Comparison of ENCODE assay signal across 8 cellular contexts in genomic region chr9:72443855-72444254, GRCh38.
DNase-seq lines count a peak whose midpoint lies in the region; ATAC-seq, FAIRE-seq and TF ChIP-seq lines count a peak whose summit lies in the region.

No MANE protein-coding gene starts in this region.

- no peaks in the 10 kb centered on the region for H3F3A ChIP-seq in MM.1S (ENCODE audit: insufficient read depth, low read length)

- H2AFZ ChIP-seq in endothelial cell of umbilical vein (ENCODE audit: low read depth, low read length) (no peak overlapping the region), MM.1S (ENCODE audit: low read length) (no peak overlapping the region)

- dilution Hi-C loops in endothelial cell of umbilical vein (cut with MboI; ENCODE audit: extremely low pct_ligation_motif_present, low sequenced_read_pairs), result no loop called here

- H3K9ac ChIP-seq in endothelial cell of umbilical vein (replicated peaks; ENCODE audit: extremely low read depth, insufficient read depth, low read length) (no peak overlapping the region), MM.1S (ENCODE audit: low read length) (no peak overlapping the region)

- ATAC-seq in heart left ventricle, result peak in 3 of 4 donors; percentile 53 to 65 (median 61)
- peak; percentile 87 for ATAC-seq in HG02759 (IDR thresholded peaks at IDR 0.05; ENCODE audit: unreplicated experiment)

- WGBS in heart left ventricle, 4 donors, result 83 to 91% (median 88%) methylated on average over 4 of the region's 4 CpGs

- H3K27ac ChIP-seq in heart left ventricle, result peak overlapping the region in 1 of 12 donors; percentile 85
- H3K27ac ChIP-seq in right atrium auricular region, result no peak overlapping the region
- H3K27ac ChIP-seq in endothelial cell of umbilical vein (ENCODE audit: insufficient read depth, low read depth, low read length), result no peak overlapping the region
- H3K27ac ChIP-seq in MM.1S (ENCODE audit: low read length), result no peak overlapping the region

- peak in 1 of 5 donors; percentile 8 for DNase-seq in heart left ventricle
- DNase-seq in right atrium auricular region (ENCODE audit: low spot score), result no peak
- DNase-seq in NOMO-1 treated with DMSO at 0.1 percent for 48 hours (lab: John Stamatoyannopoulos, UW; ENCODE audit: unreplicated experiment), result peak; percentile 75
- no peak for DNase-seq in endothelial cell of umbilical vein (ENCODE audit: low read depth, low spot score)
- no peak for DNase-seq in MM.1S
- no peak for DNase-seq in NCI-H82 (lab: John Stamatoyannopoulos, UW)
- DNase-seq in HK-2 (ENCODE audit: unreplicated experiment), result no peak

- CTCF ChIA-PET in endothelial cell of umbilical vein (lab: Charles Lee), result interaction anchor here (0.6 to 1.5 kb wide), 6 partner anchors 15 to 134 kb away, joined by 3 to 6 read pairs (median 6); no protein-coding TSS in a partner anchor

- H3K9me3 ChIP-seq in heart left ventricle (no peaks in the 10 kb centered on the region), right atrium auricular region (no peaks in the 10 kb centered on the region), endothelial cell of umbilical vein (replicated peaks; ENCODE audit: control insufficient read depth, insufficient read depth, low read length) (no peaks in the 10 kb centered on the region), MM.1S (replicated peaks; ENCODE audit: insufficient read depth, low read length) (no peaks in the 10 kb centered on the region)

- no peak overlapping the region for H3K4me3 ChIP-seq in heart left ventricle
- H3K4me3 ChIP-seq in right atrium auricular region, result no peak overlapping the region
- no peak overlapping the region for H3K4me3 ChIP-seq in endothelial cell of umbilical vein (replicated peaks in 1 of 3; ENCODE audit: insufficient read depth in 1 of 3, low read depth in 1 of 3, low read length in 3 of 3)
- no peak overlapping the region for H3K4me3 ChIP-seq in MM.1S (ENCODE audit: low read length)

- H3K4me2 ChIP-seq in endothelial cell of umbilical vein (ENCODE audit: insufficient read depth, low read length) (no peak overlapping the region), MM.1S (ENCODE audit: low read depth, low read length) (no peak overlapping the region)

- intact Hi-C loops in heart left ventricle (cut with DNase I) (loop anchor here in 1 of 10 donors (10.0 kb wide), 1 partner anchor 49 kb away; no protein-coding TSS in a partner anchor), endothelial cell of umbilical vein (cut with micrococcal nuclease) (loop anchor here (2.0 kb wide), 2 partner anchors 35 to 149 kb away; no protein-coding TSS in a partner anchor)

- BruUV-seq in endothelial cell of umbilical vein (replicated peaks; lab: Mats Ljungman, UMichigan), result no TSS peak

- no peaks in the 10 kb centered on the region for H3K9me1 ChIP-seq in endothelial cell of umbilical vein (replicated peaks; ENCODE audit: control insufficient read depth, extremely low read depth, insufficient read depth, low read length)

- TF ChIP-seq POLR2A in heart left ventricle (IDR thresholded peaks at IDR 0.05) (no peak), endothelial cell of umbilical vein (IDR thresholded peaks at IDR 0.05; ENCODE audit: low read depth, low read length) (no peak)

- H3K4me1 ChIP-seq in heart left ventricle, result peaks cover 0 to 71% (median 0%) of the 10 kb centered on the region in 12 donors
- H3K4me1 ChIP-seq in right atrium auricular region, result no peaks in the 10 kb centered on the region
- peaks cover 26% of the 10 kb centered on the region for H3K4me1 ChIP-seq in endothelial cell of umbilical vein (ENCODE audit: control insufficient read depth, extremely low read depth, insufficient read depth, low read length)
- H3K4me1 ChIP-seq in MM.1S (ENCODE audit: low read length), result no peaks in the 10 kb centered on the region

- peak; percentile 74 for FAIRE-seq in endothelial cell of umbilical vein (lab: Jason Lieb, UNC)

- no peak for TF ChIP-seq CTCF in heart left ventricle (IDR thresholded peaks at IDR 0.05)
- TF ChIP-seq CTCF in right atrium auricular region (IDR thresholded peaks at IDR 0.05), result no peak
- TF ChIP-seq CTCF in endothelial cell of umbilical vein (IDR thresholded peaks at IDR 0.05; ENCODE audit: extremely low read depth in 1 of 2, insufficient read depth in 1 of 2, low read depth in 1 of 2, low read length in 2 of 2), result no peak
- no peak for TF ChIP-seq CTCF in MM.1S (IDR thresholded peaks at IDR 0.05; ENCODE audit: low read length)

- H3K36me3 ChIP-seq in heart left ventricle (no peaks in the 10 kb centered on the region), right atrium auricular region (no peaks in the 10 kb centered on the region), endothelial cell of umbilical vein (ENCODE audit: control insufficient read depth in 2 of 2, extremely low read depth in 1 of 2, insufficient read depth in 2 of 2, low read length in 2 of 2) (no peaks in the 10 kb centered on the region), MM.1S (replicated peaks; ENCODE audit: insufficient read depth, low read length) (no peaks in the 10 kb centered on the region)

- no peaks in the 10 kb centered on the region for H3K79me2 ChIP-seq in endothelial cell of umbilical vein (ENCODE audit: control insufficient read depth, insufficient read depth, low read length)
- H3K79me2 ChIP-seq in MM.1S (ENCODE audit: low read length), result no peaks in the 10 kb centered on the region

- H3K9me2 ChIP-seq in MM.1S (replicated peaks; ENCODE audit: insufficient read depth, low read length), result no peaks in the 10 kb centered on the region

- no peaks in the 10 kb centered on the region for H3K27me3 ChIP-seq in heart left ventricle
- no peaks in the 10 kb centered on the region for H3K27me3 ChIP-seq in right atrium auricular region
- H3K27me3 ChIP-seq in endothelial cell of umbilical vein (ENCODE audit: control insufficient read depth in 2 of 2, insufficient read depth in 2 of 2, low read length in 2 of 2), result no peaks in the 10 kb centered on the region
- no peaks in the 10 kb centered on the region for H3K27me3 ChIP-seq in MM.1S (replicated peaks; ENCODE audit: insufficient read depth, low read length)

- POLR2A ChIA-PET in endothelial cell of umbilical vein (lab: Charles Lee), result interaction anchor here (0.7 to 1.0 kb wide), 2 partner anchors 21 to 79 kb away, joined by 3 to 4 read pairs; partner anchors contain the start of gene ZFAND5

- H4K20me1 ChIP-seq in endothelial cell of umbilical vein (replicated peaks; ENCODE audit: control insufficient read depth, extremely low read depth, insufficient read depth, low read length), result no peaks in the 10 kb centered on the region
- H4K20me1 ChIP-seq in MM.1S (ENCODE audit: insufficient read depth, low read length), result no peaks in the 10 kb centered on the region

TF ChIP-seq in endothelial cell of umbilical vein, 7 proteins besides CTCF, POLR2A, EP300 and RAD21:
- TF ChIP-seq JUN (IDR thresholded peaks at IDR 0.05; ENCODE audit: borderline replicate concordance, insufficient read depth, insufficient read length, low read depth) (no peak), MAX (IDR thresholded peaks at IDR 0.05; ENCODE audit: insufficient read depth, insufficient read length) (no peak), FOS (IDR thresholded peaks at IDR 0.05; ENCODE audit: borderline replicate concordance, insufficient read depth, low read length) (no peak), MYC (IDR thresholded peaks at IDR 0.05; ENCODE audit: low read depth, low read length) (no peak), GATA2 (IDR thresholded peaks at IDR 0.05; ENCODE audit: insufficient read depth, insufficient read length, low read depth, low read length) (no peak), EZH2 (IDR thresholded peaks at IDR 0.05; ENCODE audit: borderline replicate concordance, low read depth, low read length, severe bottlenecking) (no peak), POLR2AphosphoS5 (IDR thresholded peaks at IDR 0.05; ENCODE audit: insufficient read depth, low read depth, low read length) (no peak)
TF ChIP-seq in endothelial cell of umbilical vein: peak in this region for 0.
